11 cellular contexts compared by ENCODE assay signal in genomic region chr1:199862047-199862446, GRCh38.
DNase-seq lines count a peak whose midpoint lies in the region; TF ChIP-seq lines count a peak whose summit lies in the region.
"Had no signal": no experiment of that assay in that cellular context is flagged by ENCODE, and none has a peak within 500 bp of the region (broad histone marks: within the 10 kb centered on the region; RNA-seq: fewer than 3 reads in every experiment).

No MANE protein-coding gene starts in this region.

- no peak overlapping the region for H3K27ac Mint-ChIP-seq in progenitor cell of endocrine pancreas
- H3K27ac Mint-ChIP-seq: CD8-positive, alpha-beta T cell had no signal

- H3K27me3 Mint-ChIP-seq in progenitor cell of endocrine pancreas: no peaks in the 10 kb centered on the region

- no peak for TF ChIP-seq CTCF in progenitor cell of endocrine pancreas (IDR thresholded peaks at IDR 0.05; ENCODE audit: unreplicated experiment)

- peaks cover 4% of the 10 kb centered on the region for H3K4me1 Mint-ChIP-seq in progenitor cell of endocrine pancreas (ENCODE audit: low read depth)

- H3K36me3 Mint-ChIP-seq in progenitor cell of endocrine pancreas (ENCODE audit: insufficient read depth): no peaks in the 10 kb centered on the region
- H3K36me3 Mint-ChIP-seq: CD8-positive, alpha-beta T cell had no signal

- H3K4me3 Mint-ChIP-seq in progenitor cell of endocrine pancreas (ENCODE audit: low read depth): no peak overlapping the region
- H3K4me3 Mint-ChIP-seq: B cell; CD8-positive, alpha-beta T cell had no signal

- DNase-seq in ELR (ENCODE audit: low read depth): peak; percentile 13
- peak; percentile 71 for DNase-seq in NCI-H226
- DNase-seq in amniotic epithelial cell (ENCODE audit: low read depth): peak; percentile 18
- no peak for DNase-seq in NK-92 (lab: John Stamatoyannopoulos, UW; ENCODE audit: unreplicated experiment)
- no peak for DNase-seq in midbrain (lab: John Stamatoyannopoulos, UW)
- DNase-seq in progenitor cell of endocrine pancreas (ENCODE audit: low spot score, unreplicated experiment): no peak
- DNase-seq: Calu3; CD8-positive, alpha-beta T cell; DMS79 treated with DMSO at 0.1 percent for 48 hours; EL had no signal

- H3K9me3 Mint-ChIP-seq in progenitor cell of endocrine pancreas (ENCODE audit: low read depth): no peaks in the 10 kb centered on the region
- H3K9me3 Mint-ChIP-seq: CD8-positive, alpha-beta T cell had no signal

Comparison
In these comparisons a context has a peak if more than half of its experiments do, and no peak if none do; other contexts are left out.
1. DNase-seq: peak in ELR (single experiment), NCI-H226 (single experiment) and amniotic epithelial cell (single experiment); none in NK-92 (single experiment), midbrain (single experiment) and progenitor cell of endocrine pancreas (single experiment).